In the genomic region with DNA sequence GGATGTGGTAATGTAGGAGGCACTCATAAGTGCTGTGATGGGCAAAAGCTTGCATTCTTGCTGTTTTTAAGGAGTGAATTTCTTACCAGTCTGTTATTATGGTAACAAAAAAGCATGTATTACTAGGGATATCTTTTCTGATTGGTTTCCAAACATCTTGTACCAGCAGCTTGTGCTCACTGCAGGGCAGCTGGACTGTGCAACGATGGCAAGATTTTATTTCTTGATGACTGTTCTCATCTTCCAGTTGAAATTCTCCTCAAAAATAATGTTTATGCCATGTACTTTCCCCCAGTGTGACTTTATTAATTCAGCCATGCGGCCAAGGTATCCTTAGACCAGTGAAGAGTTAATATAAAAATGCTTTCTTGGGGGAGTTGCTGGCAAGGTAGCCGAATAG, we compare ENCODE assay signal across 7 cellular contexts.
"Had no signal": no experiment of that assay in that cellular context is flagged by ENCODE, and none has a peak within 500 bp of the region (broad histone marks: within the 10 kb centered on the region; RNA-seq: fewer than 3 reads in every experiment).

No MANE protein-coding gene starts in this region.

- DNase-seq: IMR-90, KBM-7, KG1 had no signal

- ATAC-seq: K562 had no signal

- FAIRE-seq: HTR-8/SVneo, K562 had no signal

- H3K4me3 Mint-ChIP-seq: IgD-negative memory B cell had no signal

- H3K4me3 ChIP-seq: K562 had no signal

- H3K27ac ChIP-seq: HL-60 had no signal

- H3K27me3 Mint-ChIP-seq: IgD-negative memory B cell had no signal

- H3K27ac Mint-ChIP-seq: IgD-negative memory B cell had no signal
